8 cellular contexts compared by ENCODE assay signal in the genomic region with DNA sequence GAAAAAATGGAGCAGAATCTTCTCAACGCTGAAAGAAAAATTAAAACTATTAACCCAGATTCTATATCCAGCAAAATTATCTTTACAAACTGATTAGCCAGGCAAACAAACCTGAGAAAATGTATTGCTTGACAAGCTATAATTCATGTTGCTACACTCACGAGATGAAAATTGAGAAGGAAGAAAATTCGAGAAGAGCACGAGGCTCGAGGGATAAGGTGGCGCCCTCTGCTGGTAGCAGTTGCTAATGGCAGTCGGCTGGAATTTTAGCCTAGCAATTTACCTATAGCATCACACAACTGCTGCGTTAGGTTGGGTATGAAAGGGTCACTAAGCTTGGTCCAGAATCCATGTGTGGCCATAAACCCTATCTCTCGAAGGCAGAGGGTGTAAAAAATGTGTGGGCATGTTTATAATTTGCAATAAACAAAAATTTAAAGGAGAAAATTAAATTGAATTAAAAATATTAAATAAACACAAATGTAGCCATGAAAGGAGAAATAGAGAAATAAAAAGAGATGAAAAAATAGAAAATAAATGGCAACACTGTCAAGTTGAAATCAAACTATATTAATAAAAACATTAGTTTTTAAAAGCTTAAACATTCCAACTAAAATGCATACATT.
A peak's percentile ranks its signal among the peaks of the same experiment; 100 is the strongest.
DNase-seq lines count a peak whose midpoint lies in the region; ATAC-seq and TF ChIP-seq lines count a peak whose summit lies in the region.

No MANE protein-coding gene starts in this region.

- no peaks in the 10 kb centered on the region for H3K27me3 Mint-ChIP-seq in nephron progenitor cell (ENCODE audit: low read depth, poor library complexity)

- H3K4me1 Mint-ChIP-seq in nephron progenitor cell, result no peaks in the 10 kb centered on the region

- no peak overlapping the region for H3K27ac Mint-ChIP-seq in nephron progenitor cell

- DNase-seq in Ammon's horn (ENCODE audit: low spot score), result peak; percentile 1
- peak; percentile 9 for DNase-seq in T follicular helper cell (ENCODE audit: low read depth)
- peak; percentile 10 for DNase-seq in effector CD4-positive, alpha-beta T cell
- DNase-seq in nephron progenitor cell, result peak; percentile 64
- DNase-seq in stimulated activated naive CD4-positive, alpha-beta T cell treated with Interleukin-2 at 50 U/mL for 16 hours (lab: John Stamatoyannopoulos, UW), result no peak

- no peaks in the 10 kb centered on the region for H3K9me3 Mint-ChIP-seq in nephron progenitor cell

- H3K4me3 Mint-ChIP-seq in nephron progenitor cell, result no peak overlapping the region

- peak; percentile 78 for ATAC-seq in GM18505 (IDR thresholded peaks at IDR 0.05; ENCODE audit: unreplicated experiment)
- no peak for ATAC-seq in HG03378 (IDR thresholded peaks at IDR 0.05; ENCODE audit: unreplicated experiment)

- TF ChIP-seq CTCF in LNCAP (IDR thresholded peaks at IDR 0.05) (peak; percentile 74), nephron progenitor cell (IDR thresholded peaks at IDR 0.05) (peak; percentile 77)

- no peaks in the 10 kb centered on the region for H3K36me3 Mint-ChIP-seq in nephron progenitor cell (ENCODE audit: low read depth)

- no peak for TF ChIP-seq POLR2A in GM18505 (IDR thresholded peaks at IDR 0.05; ENCODE audit: borderline replicate concordance, extremely low read depth, insufficient read depth, insufficient read length)
